3 cellular contexts compared by ENCODE assay signal in the genomic region with DNA sequence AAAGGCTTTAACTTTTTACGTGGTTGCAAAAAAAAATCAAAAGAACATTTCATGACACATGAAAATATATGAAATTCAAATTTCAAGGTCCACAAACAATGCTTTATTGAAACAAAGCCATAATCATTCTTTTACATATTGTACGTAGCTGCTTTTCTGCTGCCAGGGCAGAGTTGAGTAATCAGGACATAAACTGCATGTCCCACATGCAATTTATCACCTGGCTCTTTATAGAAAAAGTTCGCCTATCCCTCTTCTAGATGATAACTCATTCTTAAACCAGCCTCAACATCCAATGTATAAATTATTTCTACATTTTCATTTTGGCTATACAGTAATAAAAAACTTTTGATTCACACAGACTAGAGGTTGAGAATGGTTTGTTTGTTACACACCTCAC.
"Had no signal": no experiment of that assay in that cellular context is flagged by ENCODE, and none has a peak within 500 bp of the region (broad histone marks: within the 10 kb centered on the region; RNA-seq: fewer than 3 reads in every experiment).

No MANE protein-coding gene starts in this region.

- DNase-seq: GDM1, GF-D8 had no signal

- H3K4me3 ChIP-seq: GM12878 had no signal

- ATAC-seq: GM12878 had no signal
